Comparison of ENCODE assay signal across 8 cellular contexts in genomic region chr15:76340198-76340801, GRCh38. TPM values are rescaled to one million over a fixed set of nuclear protein-coding genes. Genes with fewer than 3 reads are reported as not detected.
A peak's percentile ranks its signal among the peaks of the same experiment; 100 is the strongest.
DNase-seq lines count a peak whose midpoint lies in the region; ATAC-seq, FAIRE-seq and TF ChIP-seq lines count a peak whose summit lies in the region.

No MANE protein-coding gene starts in this region.

- peaks cover 3% of the 10 kb centered on the region for H4K20me1 ChIP-seq in mammary epithelial cell (ENCODE audit: insufficient read depth, low read length)

- H3K79me2 ChIP-seq in mammary epithelial cell (ENCODE audit: insufficient read depth, low read length) (no peaks in the 10 kb centered on the region), mesendoderm (ENCODE audit: control insufficient read depth, insufficient read depth, low read length) (no peaks in the 10 kb centered on the region)

- no peak overlapping the region for H2BK15ac ChIP-seq in mesendoderm (replicated peaks; ENCODE audit: low read depth)

- in situ Hi-C loops in mammary epithelial cell (cut with MboI; ENCODE audit: low sequenced_read_pairs in 2 of 2) = no loop called here

- no peak for TF ChIP-seq CTCF in mammary epithelial cell (conservative IDR thresholded peaks at IDR 0.05 in 1 of 2, IDR thresholded peaks at IDR 0.05 in 1 of 2; ENCODE audit: extremely low read depth in 1 of 2, insufficient read depth in 1 of 2, low read depth in 1 of 2, low read length in 2 of 2)

- CTCF ChIA-PET in mammary epithelial cell (lab: Charles Lee; ENCODE audit: low non-redundant PET) = no interaction called here

- TF ChIP-seq POLR2A in H54 (IDR thresholded peaks at IDR 0.05; ENCODE audit: low read depth, low read length) (no peak), GM12892 (IDR thresholded peaks at IDR 0.05; ENCODE audit: low read depth, low read length) (no peak)

- FAIRE-seq in H54 (lab: Jason Lieb, UNC) = no peak
- FAIRE-seq in GM12892 (lab: Jason Lieb, UNC) = no peak

- peak overlapping the region; percentile 51 for H3K56ac ChIP-seq in mesendoderm (ENCODE audit: low read length)

- intact Hi-C loops in mammary epithelial cell (cut with micrococcal nuclease) = no loop called here

- no peak overlapping the region for H2AK5ac ChIP-seq in mesendoderm (ENCODE audit: low read length)

- H3K4me2 ChIP-seq in mammary epithelial cell (ENCODE audit: insufficient read depth, low read depth, low read length) (peak overlapping the region; percentile 76), mesendoderm (ENCODE audit: low read length) (peak overlapping the region; percentile 44)

- peak overlapping the region; percentile 8 for H3K18ac ChIP-seq in mesendoderm (ENCODE audit: low read length)

- H3K23ac ChIP-seq in mesendoderm (ENCODE audit: low read length) = no peak overlapping the region

- H3K9ac ChIP-seq in mammary epithelial cell (ENCODE audit: insufficient read depth, low read length) (no peak overlapping the region), mesendoderm (ENCODE audit: low read length) (peak overlapping the region; percentile 33)

- H3K4me3 ChIP-seq in mammary epithelial cell (replicated peaks in 1 of 3; ENCODE audit: insufficient read depth in 1 of 3, low read depth in 2 of 3, low read length in 3 of 3) (peak overlapping the region in 1 of 3 experiments; percentile 2), mesendoderm (ENCODE audit: low read length) (no peak overlapping the region)

- no peaks in the 10 kb centered on the region for H3K79me1 ChIP-seq in mesendoderm (ENCODE audit: low read length)

- no peak overlapping the region for H4K8ac ChIP-seq in mesendoderm (ENCODE audit: low read depth, low read length)

- H3K4ac ChIP-seq in mesendoderm (ENCODE audit: low read depth, low read length) = no peak overlapping the region

- H3K27me3 ChIP-seq in mammary epithelial cell (ENCODE audit: insufficient read depth, low read length) = peaks cover 75% of the 10 kb centered on the region
- H3K27me3 ChIP-seq in mesendoderm (ENCODE audit: insufficient read depth, low read length, poor library complexity) = peaks cover 66% of the 10 kb centered on the region

- no peak overlapping the region for H4K5ac ChIP-seq in mesendoderm (ENCODE audit: low read length)

- H3K4me1 ChIP-seq in mammary epithelial cell (ENCODE audit: insufficient read depth, low read length) = peaks cover 32% of the 10 kb centered on the region
- H3K4me1 ChIP-seq in mesendoderm (ENCODE audit: control insufficient read depth, low read depth, low read length) = peaks cover 7% of the 10 kb centered on the region

- peaks cover 3% of the 10 kb centered on the region for H3K9me3 ChIP-seq in mammary epithelial cell (replicated peaks; ENCODE audit: insufficient read depth, low read length)

- ATAC-seq in HG03280 (IDR thresholded peaks at IDR 0.05; ENCODE audit: unreplicated experiment) = no peak

- dilution Hi-C loops in mammary epithelial cell (cut with HindIII; ENCODE audit: low sequenced_read_pairs) = no loop called here

- no peak overlapping the region for H2BK120ac ChIP-seq in mesendoderm (ENCODE audit: low read depth, low read length)

- no peaks in the 10 kb centered on the region for H3K36me3 ChIP-seq in mammary epithelial cell (ENCODE audit: insufficient read depth, low read length)
- no peaks in the 10 kb centered on the region for H3K36me3 ChIP-seq in mesendoderm (ENCODE audit: control insufficient read depth, insufficient read depth, low read length)

- BruUV-seq in mammary epithelial cell (replicated peaks; lab: Mats Ljungman, UMichigan) = no TSS peak

- no peak overlapping the region for H2BK5ac ChIP-seq in mesendoderm (ENCODE audit: low read length)

- WGBS in mammary epithelial cell (ENCODE audit: low coverage, missing lambda C conversion rate) = 7% methylated on average over 15 of the region's 53 CpGs
- WGBS in mesendoderm (ENCODE audit: extremely low coverage, insufficient coverage, low lambda C conversion rate) = no CpG with 5 or more reads among the region's 53 CpGs

- peak overlapping the region; percentile 54 for H2AFZ ChIP-seq in mammary epithelial cell (ENCODE audit: low read depth, low read length)

- H3K27ac ChIP-seq in mammary epithelial cell (ENCODE audit: insufficient read depth, low read depth, low read length) = no peak overlapping the region
- no peak overlapping the region for H3K27ac ChIP-seq in mesendoderm (ENCODE audit: low read depth, low read length)

- DNase-seq in COR-L47 (lab: John Stamatoyannopoulos, UW) = peak; percentile 38
- peak; percentile 30 for DNase-seq in MV-4-11 (lab: John Stamatoyannopoulos, UW)
- peak; percentile 13 for DNase-seq in mammary epithelial cell
- DNase-seq in mesendoderm = peak; percentile 44
- DNase-seq in H54 (ENCODE audit: insufficient read length, low spot score) = no peak
- no peak for DNase-seq in T-helper 9 cell
- no peak for DNase-seq in GM12892 (ENCODE audit: insufficient read length)

RNA-seq across cellular contexts. Expression of gene ISL2, which starts 3.7 kb away (rescaled TPM):
- total RNA-seq in mammary epithelial cell = not detected
- polyA plus RNA-seq in mammary epithelial cell = 0.02 TPM
- not detected for polyA minus RNA-seq in mammary epithelial cell
- polyA plus RNA-seq in mesendoderm (2013, experiment 1 of 2) = 0.49 TPM
- polyA plus RNA-seq in mesendoderm (2013, experiment 2 of 2) = 0.41 TPM
- 0.42 TPM for polyA plus RNA-seq in GM12892 (2012; ENCODE audit: missing spikeins)

RNA-seq across cellular contexts. Expression of gene ETFA, which starts 29.0 kb away (rescaled TPM):
- 100 to 1,000 TPM in 1 of 2 donors, 10 to 100 TPM in 1; 83.0 to 115 TPM for total RNA-seq in mammary epithelial cell
- polyA plus RNA-seq in mammary epithelial cell = 141 TPM
- polyA minus RNA-seq in mammary epithelial cell = 116 TPM
- polyA plus RNA-seq in mesendoderm (2013, experiment 1 of 2) = 46.7 TPM
- 47.7 TPM for polyA plus RNA-seq in mesendoderm (2013, experiment 2 of 2)
- 284 TPM for polyA plus RNA-seq in GM12892 (2012; ENCODE audit: missing spikeins)

Comparison
In these comparisons a context has a peak if more than half of its experiments do, and no peak if none do; other contexts are left out.
1. DNase-seq: peak in COR-L47 (single experiment), MV-4-11 (single experiment), mammary epithelial cell (single experiment) and mesendoderm (single experiment); none in H54 (single experiment), T-helper 9 cell (single experiment) and GM12892 (single experiment).